ENCODE assay signal across 1 cellular context in the genomic region with DNA sequence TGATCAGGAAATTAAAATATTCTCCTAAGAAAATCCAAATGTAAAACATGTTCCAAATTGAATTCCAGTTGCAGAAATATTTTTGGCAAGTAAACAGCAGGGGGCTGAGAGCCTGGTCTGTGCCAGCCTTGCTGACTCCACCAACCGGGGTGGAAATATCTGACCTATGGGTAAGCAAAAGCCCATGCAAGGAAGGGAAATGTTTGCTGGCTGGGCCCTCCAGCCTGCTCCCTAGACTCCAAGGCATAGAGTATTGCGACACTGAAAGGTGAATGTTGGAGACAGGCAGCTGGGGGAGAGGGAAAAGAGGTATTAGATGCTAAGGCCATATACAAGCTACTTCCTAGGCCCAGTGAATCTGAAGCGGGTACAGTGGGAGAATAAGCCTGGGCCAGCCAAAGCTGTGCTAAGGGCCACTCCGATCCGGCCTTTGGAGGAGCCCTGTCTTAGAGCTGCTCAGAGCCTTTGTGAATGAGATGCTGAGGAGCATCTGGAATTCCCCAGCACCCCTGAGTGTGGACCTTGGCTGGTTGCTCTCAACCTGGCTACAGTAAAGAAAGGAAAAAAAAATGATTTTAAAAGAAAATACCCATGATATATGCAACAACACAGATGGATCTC.
TF ChIP-seq lines count a peak whose summit lies in the region.

No MANE protein-coding gene starts in this region.

TF ChIP-seq in WTC11, 78 proteins besides CTCF, POLR2A, EP300 and RAD21 (continued from another document):
- TF ChIP-seq, protein P1, sequence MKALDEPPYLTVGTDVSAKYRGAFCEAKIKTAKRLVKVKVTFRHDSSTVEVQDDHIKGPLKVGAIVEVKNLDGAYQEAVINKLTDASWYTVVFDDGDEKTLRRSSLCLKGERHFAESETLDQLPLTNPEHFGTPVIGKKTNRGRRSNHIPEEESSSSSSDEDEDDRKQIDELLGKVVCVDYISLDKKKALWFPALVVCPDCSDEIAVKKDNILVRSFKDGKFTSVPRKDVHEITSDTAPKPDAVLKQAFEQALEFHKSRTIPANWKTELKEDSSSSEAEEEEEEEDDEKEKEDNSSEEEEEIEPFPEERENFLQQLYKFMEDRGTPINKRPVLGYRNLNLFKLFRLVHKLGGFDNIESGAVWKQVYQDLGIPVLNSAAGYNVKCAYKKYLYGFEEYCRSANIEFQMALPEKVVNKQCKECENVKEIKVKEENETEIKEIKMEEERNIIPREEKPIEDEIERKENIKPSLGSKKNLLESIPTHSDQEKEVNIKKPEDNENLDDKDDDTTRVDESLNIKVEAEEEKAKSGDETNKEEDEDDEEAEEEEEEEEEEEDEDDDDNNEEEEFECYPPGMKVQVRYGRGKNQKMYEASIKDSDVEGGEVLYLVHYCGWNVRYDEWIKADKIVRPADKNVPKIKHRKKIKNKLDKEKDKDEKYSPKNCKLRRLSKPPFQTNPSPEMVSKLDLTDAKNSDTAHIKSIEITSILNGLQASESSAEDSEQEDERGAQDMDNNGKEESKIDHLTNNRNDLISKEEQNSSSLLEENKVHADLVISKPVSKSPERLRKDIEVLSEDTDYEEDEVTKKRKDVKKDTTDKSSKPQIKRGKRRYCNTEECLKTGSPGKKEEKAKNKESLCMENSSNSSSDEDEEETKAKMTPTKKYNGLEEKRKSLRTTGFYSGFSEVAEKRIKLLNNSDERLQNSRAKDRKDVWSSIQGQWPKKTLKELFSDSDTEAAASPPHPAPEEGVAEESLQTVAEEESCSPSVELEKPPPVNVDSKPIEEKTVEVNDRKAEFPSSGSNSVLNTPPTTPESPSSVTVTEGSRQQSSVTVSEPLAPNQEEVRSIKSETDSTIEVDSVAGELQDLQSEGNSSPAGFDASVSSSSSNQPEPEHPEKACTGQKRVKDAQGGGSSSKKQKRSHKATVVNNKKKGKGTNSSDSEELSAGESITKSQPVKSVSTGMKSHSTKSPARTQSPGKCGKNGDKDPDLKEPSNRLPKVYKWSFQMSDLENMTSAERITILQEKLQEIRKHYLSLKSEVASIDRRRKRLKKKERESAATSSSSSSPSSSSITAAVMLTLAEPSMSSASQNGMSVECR (CRISPR knock-in tag; IDR thresholded peaks at IDR 0.05; ENCODE audit: borderline replicate concordance), result no peak
- TF ChIP-seq, protein P2, sequence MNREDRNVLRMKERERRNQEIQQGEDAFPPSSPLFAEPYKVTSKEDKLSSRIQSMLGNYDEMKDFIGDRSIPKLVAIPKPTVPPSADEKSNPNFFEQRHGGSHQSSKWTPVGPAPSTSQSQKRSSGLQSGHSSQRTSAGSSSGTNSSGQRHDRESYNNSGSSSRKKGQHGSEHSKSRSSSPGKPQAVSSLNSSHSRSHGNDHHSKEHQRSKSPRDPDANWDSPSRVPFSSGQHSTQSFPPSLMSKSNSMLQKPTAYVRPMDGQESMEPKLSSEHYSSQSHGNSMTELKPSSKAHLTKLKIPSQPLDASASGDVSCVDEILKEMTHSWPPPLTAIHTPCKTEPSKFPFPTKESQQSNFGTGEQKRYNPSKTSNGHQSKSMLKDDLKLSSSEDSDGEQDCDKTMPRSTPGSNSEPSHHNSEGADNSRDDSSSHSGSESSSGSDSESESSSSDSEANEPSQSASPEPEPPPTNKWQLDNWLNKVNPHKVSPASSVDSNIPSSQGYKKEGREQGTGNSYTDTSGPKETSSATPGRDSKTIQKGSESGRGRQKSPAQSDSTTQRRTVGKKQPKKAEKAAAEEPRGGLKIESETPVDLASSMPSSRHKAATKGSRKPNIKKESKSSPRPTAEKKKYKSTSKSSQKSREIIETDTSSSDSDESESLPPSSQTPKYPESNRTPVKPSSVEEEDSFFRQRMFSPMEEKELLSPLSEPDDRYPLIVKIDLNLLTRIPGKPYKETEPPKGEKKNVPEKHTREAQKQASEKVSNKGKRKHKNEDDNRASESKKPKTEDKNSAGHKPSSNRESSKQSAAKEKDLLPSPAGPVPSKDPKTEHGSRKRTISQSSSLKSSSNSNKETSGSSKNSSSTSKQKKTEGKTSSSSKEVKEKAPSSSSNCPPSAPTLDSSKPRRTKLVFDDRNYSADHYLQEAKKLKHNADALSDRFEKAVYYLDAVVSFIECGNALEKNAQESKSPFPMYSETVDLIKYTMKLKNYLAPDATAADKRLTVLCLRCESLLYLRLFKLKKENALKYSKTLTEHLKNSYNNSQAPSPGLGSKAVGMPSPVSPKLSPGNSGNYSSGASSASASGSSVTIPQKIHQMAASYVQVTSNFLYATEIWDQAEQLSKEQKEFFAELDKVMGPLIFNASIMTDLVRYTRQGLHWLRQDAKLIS (CRISPR knock-in tag; IDR thresholded peaks at IDR 0.05; ENCODE audit: borderline replicate concordance), result no peak
- TF ChIP-seq, protein P3, sequence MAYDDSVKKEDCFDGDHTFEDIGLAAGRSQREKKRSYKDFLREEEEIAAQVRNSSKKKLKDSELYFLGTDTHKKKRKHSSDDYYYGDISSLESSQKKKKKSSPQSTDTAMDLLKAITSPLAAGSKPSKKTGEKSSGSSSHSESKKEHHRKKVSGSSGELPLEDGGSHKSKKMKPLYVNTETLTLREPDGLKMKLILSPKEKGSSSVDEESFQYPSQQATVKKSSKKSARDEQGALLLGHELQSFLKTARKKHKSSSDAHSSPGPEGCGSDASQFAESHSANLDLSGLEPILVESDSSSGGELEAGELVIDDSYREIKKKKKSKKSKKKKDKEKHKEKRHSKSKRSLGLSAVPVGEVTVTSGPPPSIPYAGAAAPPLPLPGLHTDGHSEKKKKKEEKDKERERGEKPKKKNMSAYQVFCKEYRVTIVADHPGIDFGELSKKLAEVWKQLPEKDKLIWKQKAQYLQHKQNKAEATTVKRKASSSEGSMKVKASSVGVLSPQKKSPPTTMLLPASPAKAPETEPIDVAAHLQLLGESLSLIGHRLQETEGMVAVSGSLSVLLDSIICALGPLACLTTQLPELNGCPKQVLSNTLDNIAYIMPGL (CRISPR knock-in tag; IDR thresholded peaks at IDR 0.05), result no peak
- TF ChIP-seq JAZF1 (CRISPR knock-in tag; IDR thresholded peaks at IDR 0.05), result no peak
- TF ChIP-seq SMAD3 (CRISPR knock-in tag; IDR thresholded peaks at IDR 0.05; ENCODE audit: borderline replicate concordance), result no peak
- TF ChIP-seq, protein P4, sequence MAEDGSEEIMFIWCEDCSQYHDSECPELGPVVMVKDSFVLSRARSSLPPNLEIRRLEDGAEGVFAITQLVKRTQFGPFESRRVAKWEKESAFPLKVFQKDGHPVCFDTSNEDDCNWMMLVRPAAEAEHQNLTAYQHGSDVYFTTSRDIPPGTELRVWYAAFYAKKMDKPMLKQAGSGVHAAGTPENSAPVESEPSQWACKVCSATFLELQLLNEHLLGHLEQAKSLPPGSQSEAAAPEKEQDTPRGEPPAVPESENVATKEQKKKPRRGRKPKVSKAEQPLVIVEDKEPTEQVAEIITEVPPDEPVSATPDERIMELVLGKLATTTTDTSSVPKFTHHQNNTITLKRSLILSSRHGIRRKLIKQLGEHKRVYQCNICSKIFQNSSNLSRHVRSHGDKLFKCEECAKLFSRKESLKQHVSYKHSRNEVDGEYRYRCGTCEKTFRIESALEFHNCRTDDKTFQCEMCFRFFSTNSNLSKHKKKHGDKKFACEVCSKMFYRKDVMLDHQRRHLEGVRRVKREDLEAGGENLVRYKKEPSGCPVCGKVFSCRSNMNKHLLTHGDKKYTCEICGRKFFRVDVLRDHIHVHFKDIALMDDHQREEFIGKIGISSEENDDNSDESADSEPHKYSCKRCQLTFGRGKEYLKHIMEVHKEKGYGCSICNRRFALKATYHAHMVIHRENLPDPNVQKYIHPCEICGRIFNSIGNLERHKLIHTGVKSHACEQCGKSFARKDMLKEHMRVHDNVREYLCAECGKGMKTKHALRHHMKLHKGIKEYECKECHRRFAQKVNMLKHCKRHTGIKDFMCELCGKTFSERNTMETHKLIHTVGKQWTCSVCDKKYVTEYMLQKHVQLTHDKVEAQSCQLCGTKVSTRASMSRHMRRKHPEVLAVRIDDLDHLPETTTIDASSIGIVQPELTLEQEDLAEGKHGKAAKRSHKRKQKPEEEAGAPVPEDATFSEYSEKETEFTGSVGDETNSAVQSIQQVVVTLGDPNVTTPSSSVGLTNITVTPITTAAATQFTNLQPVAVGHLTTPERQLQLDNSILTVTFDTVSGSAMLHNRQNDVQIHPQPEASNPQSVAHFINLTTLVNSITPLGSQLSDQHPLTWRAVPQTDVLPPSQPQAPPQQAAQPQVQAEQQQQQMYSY (CRISPR knock-in tag; IDR thresholded peaks at IDR 0.05), result no peak
- TF ChIP-seq TCF7 (CRISPR knock-in tag; IDR thresholded peaks at IDR 0.05; ENCODE audit: low read depth), result no peak
- TF ChIP-seq, protein P5, sequence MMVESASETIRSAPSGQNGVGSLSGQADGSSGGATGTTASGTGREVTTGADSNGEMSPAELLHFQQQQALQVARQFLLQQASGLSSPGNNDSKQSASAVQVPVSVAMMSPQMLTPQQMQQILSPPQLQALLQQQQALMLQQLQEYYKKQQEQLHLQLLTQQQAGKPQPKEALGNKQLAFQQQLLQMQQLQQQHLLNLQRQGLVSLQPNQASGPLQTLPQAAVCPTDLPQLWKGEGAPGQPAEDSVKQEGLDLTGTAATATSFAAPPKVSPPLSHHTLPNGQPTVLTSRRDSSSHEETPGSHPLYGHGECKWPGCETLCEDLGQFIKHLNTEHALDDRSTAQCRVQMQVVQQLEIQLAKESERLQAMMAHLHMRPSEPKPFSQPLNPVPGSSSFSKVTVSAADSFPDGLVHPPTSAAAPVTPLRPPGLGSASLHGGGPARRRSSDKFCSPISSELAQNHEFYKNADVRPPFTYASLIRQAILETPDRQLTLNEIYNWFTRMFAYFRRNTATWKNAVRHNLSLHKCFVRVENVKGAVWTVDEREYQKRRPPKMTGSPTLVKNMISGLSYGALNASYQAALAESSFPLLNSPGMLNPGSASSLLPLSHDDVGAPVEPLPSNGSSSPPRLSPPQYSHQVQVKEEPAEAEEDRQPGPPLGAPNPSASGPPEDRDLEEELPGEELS (CRISPR knock-in tag; IDR thresholded peaks at IDR 0.05), result no peak
- TF ChIP-seq, protein P6, sequence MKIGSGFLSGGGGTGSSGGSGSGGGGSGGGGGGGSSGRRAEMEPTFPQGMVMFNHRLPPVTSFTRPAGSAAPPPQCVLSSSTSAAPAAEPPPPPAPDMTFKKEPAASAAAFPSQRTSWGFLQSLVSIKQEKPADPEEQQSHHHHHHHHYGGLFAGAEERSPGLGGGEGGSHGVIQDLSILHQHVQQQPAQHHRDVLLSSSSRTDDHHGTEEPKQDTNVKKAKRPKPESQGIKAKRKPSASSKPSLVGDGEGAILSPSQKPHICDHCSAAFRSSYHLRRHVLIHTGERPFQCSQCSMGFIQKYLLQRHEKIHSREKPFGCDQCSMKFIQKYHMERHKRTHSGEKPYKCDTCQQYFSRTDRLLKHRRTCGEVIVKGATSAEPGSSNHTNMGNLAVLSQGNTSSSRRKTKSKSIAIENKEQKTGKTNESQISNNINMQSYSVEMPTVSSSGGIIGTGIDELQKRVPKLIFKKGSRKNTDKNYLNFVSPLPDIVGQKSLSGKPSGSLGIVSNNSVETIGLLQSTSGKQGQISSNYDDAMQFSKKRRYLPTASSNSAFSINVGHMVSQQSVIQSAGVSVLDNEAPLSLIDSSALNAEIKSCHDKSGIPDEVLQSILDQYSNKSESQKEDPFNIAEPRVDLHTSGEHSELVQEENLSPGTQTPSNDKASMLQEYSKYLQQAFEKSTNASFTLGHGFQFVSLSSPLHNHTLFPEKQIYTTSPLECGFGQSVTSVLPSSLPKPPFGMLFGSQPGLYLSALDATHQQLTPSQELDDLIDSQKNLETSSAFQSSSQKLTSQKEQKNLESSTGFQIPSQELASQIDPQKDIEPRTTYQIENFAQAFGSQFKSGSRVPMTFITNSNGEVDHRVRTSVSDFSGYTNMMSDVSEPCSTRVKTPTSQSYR (CRISPR knock-in tag; IDR thresholded peaks at IDR 0.05), result no peak
- no peak for TF ChIP-seq NR2C2 (CRISPR knock-in tag; IDR thresholded peaks at IDR 0.05)
- TF ChIP-seq, protein P7, sequence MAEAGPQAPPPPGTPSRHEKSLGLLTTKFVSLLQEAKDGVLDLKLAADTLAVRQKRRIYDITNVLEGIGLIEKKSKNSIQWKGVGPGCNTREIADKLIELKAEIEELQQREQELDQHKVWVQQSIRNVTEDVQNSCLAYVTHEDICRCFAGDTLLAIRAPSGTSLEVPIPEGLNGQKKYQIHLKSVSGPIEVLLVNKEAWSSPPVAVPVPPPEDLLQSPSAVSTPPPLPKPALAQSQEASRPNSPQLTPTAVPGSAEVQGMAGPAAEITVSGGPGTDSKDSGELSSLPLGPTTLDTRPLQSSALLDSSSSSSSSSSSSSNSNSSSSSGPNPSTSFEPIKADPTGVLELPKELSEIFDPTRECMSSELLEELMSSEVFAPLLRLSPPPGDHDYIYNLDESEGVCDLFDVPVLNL (CRISPR knock-in tag; IDR thresholded peaks at IDR 0.05; ENCODE audit: borderline replicate concordance, low read depth), result no peak
- TF ChIP-seq, protein P8, sequence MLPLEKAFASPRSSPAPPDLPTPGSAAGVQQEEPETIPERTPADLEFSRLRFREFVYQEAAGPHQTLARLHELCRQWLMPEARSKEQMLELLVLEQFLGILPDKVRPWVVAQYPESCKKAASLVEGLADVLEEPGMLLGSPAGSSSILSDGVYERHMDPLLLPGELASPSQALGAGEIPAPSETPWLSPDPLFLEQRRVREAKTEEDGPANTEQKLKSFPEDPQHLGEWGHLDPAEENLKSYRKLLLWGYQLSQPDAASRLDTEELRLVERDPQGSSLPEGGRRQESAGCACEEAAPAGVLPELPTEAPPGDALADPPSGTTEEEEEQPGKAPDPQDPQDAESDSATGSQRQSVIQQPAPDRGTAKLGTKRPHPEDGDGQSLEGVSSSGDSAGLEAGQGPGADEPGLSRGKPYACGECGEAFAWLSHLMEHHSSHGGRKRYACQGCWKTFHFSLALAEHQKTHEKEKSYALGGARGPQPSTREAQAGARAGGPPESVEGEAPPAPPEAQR (CRISPR knock-in tag; IDR thresholded peaks at IDR 0.05), result no peak
- TF ChIP-seq, protein P9, sequence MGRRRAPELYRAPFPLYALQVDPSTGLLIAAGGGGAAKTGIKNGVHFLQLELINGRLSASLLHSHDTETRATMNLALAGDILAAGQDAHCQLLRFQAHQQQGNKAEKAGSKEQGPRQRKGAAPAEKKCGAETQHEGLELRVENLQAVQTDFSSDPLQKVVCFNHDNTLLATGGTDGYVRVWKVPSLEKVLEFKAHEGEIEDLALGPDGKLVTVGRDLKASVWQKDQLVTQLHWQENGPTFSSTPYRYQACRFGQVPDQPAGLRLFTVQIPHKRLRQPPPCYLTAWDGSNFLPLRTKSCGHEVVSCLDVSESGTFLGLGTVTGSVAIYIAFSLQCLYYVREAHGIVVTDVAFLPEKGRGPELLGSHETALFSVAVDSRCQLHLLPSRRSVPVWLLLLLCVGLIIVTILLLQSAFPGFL (CRISPR knock-in tag; IDR thresholded peaks at IDR 0.05; ENCODE audit: borderline replicate concordance), result no peak
- TF ChIP-seq CREM (CRISPR knock-in tag; IDR thresholded peaks at IDR 0.05), result no peak
- no peak for TF ChIP-seq ZNF232 (CRISPR knock-in tag; IDR thresholded peaks at IDR 0.05)
